In genomic region chr14:71399057-71399487, GRCh38 we compare ENCODE assay signal across 8 cellular contexts.
DNase-seq lines count a peak whose midpoint lies in the region; ATAC-seq and TF ChIP-seq lines count a peak whose summit lies in the region.

No MANE protein-coding gene starts in this region.

- POLR2A ChIA-PET in activated B cell treated with CpG ODN at 0.5 μM for 24 hours (lab: Charles Lee): interaction anchor here (0.8 to 3.9 kb wide), 11 partner anchors 9 to 77 kb away, joined by 3 to 45 read pairs (median 8); partner anchors contain the start of gene SIPA1L1

- CTCF ChIA-PET in activated naive CD4-positive, alpha-beta T cell treated with anti-CD3 and anti-CD28 coated beads, Interleukin-2, amount 10 ng/mL, durations not matched to agents 7 days and 5 days (lab: Charles Lee): no interaction called here
- CTCF ChIA-PET in activated B cell treated with CpG ODN at 0.5 μM for 24 hours (lab: Charles Lee): interaction anchor here (7.9 kb wide), 1 partner anchor 75 kb away, joined by 208 read pairs; the partner anchor contains the start of gene SIPA1L1

- H3K4me1 Mint-ChIP-seq in activated naive CD4-positive, alpha-beta T cell treated with anti-CD3 and anti-CD28 coated beads, Interleukin-2, amount 10 ng/mL, durations not matched to agents 7 days and 5 days: peaks cover 54% of the 10 kb centered on the region
- peaks cover 80% of the 10 kb centered on the region for H3K4me1 Mint-ChIP-seq in activated B cell treated with CpG ODN at 0.5 μM for 24 hours

- H3K4me3 Mint-ChIP-seq in activated naive CD4-positive, alpha-beta T cell treated with anti-CD3 and anti-CD28 coated beads, Interleukin-2, amount 10 ng/mL, durations not matched to agents 7 days and 5 days: peak overlapping the region; percentile 26
- H3K4me3 Mint-ChIP-seq in activated B cell treated with CpG ODN at 0.5 μM for 24 hours: peak overlapping the region; percentile 50

- no peaks in the 10 kb centered on the region for H3K27me3 Mint-ChIP-seq in activated naive CD4-positive, alpha-beta T cell treated with anti-CD3 and anti-CD28 coated beads, Interleukin-2, amount 10 ng/mL, durations not matched to agents 7 days and 5 days
- H3K27me3 Mint-ChIP-seq in activated B cell treated with CpG ODN at 0.5 μM for 24 hours: no peaks in the 10 kb centered on the region

- H3K27ac ChIP-seq in substantia nigra (ENCODE audit: low read depth, low read length, poor library complexity, severe bottlenecking): no peak overlapping the region

- DNase-seq in activated naive CD4-positive, alpha-beta T cell treated with anti-CD3 and anti-CD28 coated beads, Interleukin-2, amount 10 ng/mL, durations not matched to agents 7 days and 5 days: peak; percentile 32
- DNase-seq in activated naive CD4-positive, alpha-beta T cell treated with anti-CD3 and anti-CD28 coated beads, Interleukin-2, amount 50 U/mL, for 16 hours: no peak
- DNase-seq in activated B cell treated with CpG ODN at 0.5 μM for 24 hours (no peak), sciatic nerve (ENCODE audit: low spot score) (no peak), substantia nigra (lab: John Stamatoyannopoulos, UW) (no peak), H4 (ENCODE audit: low spot score) (no peak), amygdala (lab: John Stamatoyannopoulos, UW) (no peak)

- intact Hi-C loops in activated B cell treated with CpG ODN at 0.5 μM for 24 hours (cut with micrococcal nuclease) (loop anchor here (1.0 kb wide), 4 partner anchors 36 to 156 kb away; partner anchors contain the start of gene SIPA1L1), sciatic nerve (cut with DNase I) (no loop called here)

- H3K9me3 Mint-ChIP-seq in activated naive CD4-positive, alpha-beta T cell treated with anti-CD3 and anti-CD28 coated beads, Interleukin-2, amount 10 ng/mL, durations not matched to agents 7 days and 5 days: no peaks in the 10 kb centered on the region
- H3K9me3 Mint-ChIP-seq in activated B cell treated with CpG ODN at 0.5 μM for 24 hours: peaks cover 2% of the 10 kb centered on the region

- peak overlapping the region; percentile 95 for H3K27ac Mint-ChIP-seq in activated naive CD4-positive, alpha-beta T cell treated with anti-CD3 and anti-CD28 coated beads, Interleukin-2, amount 10 ng/mL, durations not matched to agents 7 days and 5 days
- H3K27ac Mint-ChIP-seq in activated B cell treated with CpG ODN at 0.5 μM for 24 hours: peak overlapping the region; percentile 84

- peaks cover 10% of the 10 kb centered on the region for H3K36me3 Mint-ChIP-seq in activated naive CD4-positive, alpha-beta T cell treated with anti-CD3 and anti-CD28 coated beads, Interleukin-2, amount 10 ng/mL, durations not matched to agents 7 days and 5 days
- peaks cover 2% of the 10 kb centered on the region for H3K36me3 Mint-ChIP-seq in activated B cell treated with CpG ODN at 0.5 μM for 24 hours (ENCODE audit: low read depth)

- ATAC-seq in HG03097 (IDR thresholded peaks at IDR 0.05; ENCODE audit: low FRiP score, unreplicated experiment) (peak; percentile 68), activated B cell treated with CpG ODN at 0.5 μM for 24 hours (ENCODE audit: low read depth) (peak; percentile 69), sciatic nerve (peak; percentile 71)

- TF ChIP-seq CTCF in activated B cell treated with CpG ODN at 0.5 μM for 24 hours (IDR thresholded peaks at IDR 0.05): no peak
